In the genomic region with DNA sequence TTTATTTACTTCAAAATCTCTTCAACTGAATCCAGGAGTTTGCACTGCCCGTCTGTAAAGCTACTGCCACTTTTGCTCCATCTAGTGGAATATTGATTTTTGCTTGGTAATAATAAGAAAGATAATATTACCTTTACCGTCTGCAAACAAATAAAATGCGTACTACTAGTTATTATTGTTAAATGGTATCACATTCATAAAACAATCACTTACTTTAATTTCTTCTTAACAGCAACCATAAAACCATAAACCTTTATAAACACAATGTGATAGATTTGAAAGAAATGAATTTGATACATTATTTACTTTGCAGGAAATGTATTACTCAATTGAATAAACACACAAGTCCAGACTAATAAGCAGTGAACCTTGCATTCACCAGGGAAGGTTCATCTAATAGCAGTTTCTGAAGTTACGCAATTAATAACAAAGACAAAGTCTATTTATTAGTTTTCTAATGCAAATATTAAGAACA, we compare ENCODE assay signal across 12 cellular contexts. TPM values are rescaled to one million over a fixed set of nuclear protein-coding genes. Genes with fewer than 3 reads are reported as not detected.
DNase-seq lines count a peak whose midpoint lies in the region; ATAC-seq and TF ChIP-seq lines count a peak whose summit lies in the region.
"Had no signal": no experiment of that assay in that cellular context is flagged by ENCODE, and none has a peak within 500 bp of the region (broad histone marks: within the 10 kb centered on the region; RNA-seq: fewer than 3 reads in every experiment).

No MANE protein-coding gene starts in this region.

- TF ChIP-seq CTCF in astrocyte of the cerebellum (IDR thresholded peaks at IDR 0.05; ENCODE audit: low read depth, low read length, missing control alignments) = peak; percentile 28

- in situ Hi-C loops in astrocyte of the cerebellum (cut with HindIII; ENCODE audit: low sequenced_read_pairs) = no loop called here

- peak; percentile 31 for DNase-seq in COR-L47 (lab: John Stamatoyannopoulos, UW)
- peak; percentile 9 for DNase-seq in M059J (ENCODE audit: low read depth)
- DNase-seq in astrocyte of the cerebellum (ENCODE audit: low read depth) = no peak
- no peak for DNase-seq in left lobe of liver (ENCODE audit: low spot score)
- DNase-seq in UCSD-AML1 (lab: John Stamatoyannopoulos, UW; ENCODE audit: unreplicated experiment) = no peak
- no peak for DNase-seq in Kasumi-1 (lab: John Stamatoyannopoulos, UW)
- DNase-seq: activated CD4-positive, CD25-positive, alpha-beta regulatory T cell treated with anti-CD3 and anti-CD28 coated beads, Interleukin-2, amount 50 U/mL, for 72 hours; stimulated activated CD4-positive, alpha-beta T cell treated with anti-CD3 and anti-CD28 coated beads, Interleukin-12 subunit alpha, Interleukin-12 subunit beta, amount 100 ng/mL, for 4 hours had no signal

- ATAC-seq in left lobe of liver (peak; percentile 65), GM18517 (IDR thresholded peaks at IDR 0.05; ENCODE audit: unreplicated experiment) (no peak)
- no peak for ATAC-seq in activated CD4-positive, CD25-positive, alpha-beta regulatory T cell treated with anti-CD3 and anti-CD28 coated beads, Interleukin-2, amount 50 U/mL, for 24 hours
- ATAC-seq: activated naive CD4-positive, alpha-beta T cell treated with anti-CD3 and anti-CD28 coated beads, Interleukin-2, amount 50 U/mL, for 72 hours had no signal

- H3K4me3 ChIP-seq in astrocyte of the cerebellum (ENCODE audit: low read depth, low read length) = no peak overlapping the region

RNA-seq across cellular contexts. Expression of a gene that starts 6.4 kb away (rescaled TPM):
- total RNA-seq in M059J (2014; rRNA removed; shearing (Covaris generic)) = not detected in 2 replicates
- 33.0 TPM for total RNA-seq in left lobe of liver
- total RNA-seq: activated naive CD4-positive, alpha-beta T cell treated with anti-CD3 and anti-CD28 coated beads, Interleukin-2, amount 50 U/mL, for 72 hours; G401 had no signal

Comparison
In these comparisons a context has a peak if more than half of its experiments do, and no peak if none do; other contexts are left out.
1. DNase-seq: peak in COR-L47 (single experiment) and M059J (single experiment); none in astrocyte of the cerebellum (single experiment), left lobe of liver (single experiment), UCSD-AML1 (single experiment) and Kasumi-1 (0 of 2).
2. RNA of a gene that starts 6.4 kb away (total RNA-seq): 33.0 TPM in left lobe of liver (single experiment); not detected in M059J; every median in the first group is over 10 times any median in the second.